8 cellular contexts compared by ENCODE assay signal in the genomic region with DNA sequence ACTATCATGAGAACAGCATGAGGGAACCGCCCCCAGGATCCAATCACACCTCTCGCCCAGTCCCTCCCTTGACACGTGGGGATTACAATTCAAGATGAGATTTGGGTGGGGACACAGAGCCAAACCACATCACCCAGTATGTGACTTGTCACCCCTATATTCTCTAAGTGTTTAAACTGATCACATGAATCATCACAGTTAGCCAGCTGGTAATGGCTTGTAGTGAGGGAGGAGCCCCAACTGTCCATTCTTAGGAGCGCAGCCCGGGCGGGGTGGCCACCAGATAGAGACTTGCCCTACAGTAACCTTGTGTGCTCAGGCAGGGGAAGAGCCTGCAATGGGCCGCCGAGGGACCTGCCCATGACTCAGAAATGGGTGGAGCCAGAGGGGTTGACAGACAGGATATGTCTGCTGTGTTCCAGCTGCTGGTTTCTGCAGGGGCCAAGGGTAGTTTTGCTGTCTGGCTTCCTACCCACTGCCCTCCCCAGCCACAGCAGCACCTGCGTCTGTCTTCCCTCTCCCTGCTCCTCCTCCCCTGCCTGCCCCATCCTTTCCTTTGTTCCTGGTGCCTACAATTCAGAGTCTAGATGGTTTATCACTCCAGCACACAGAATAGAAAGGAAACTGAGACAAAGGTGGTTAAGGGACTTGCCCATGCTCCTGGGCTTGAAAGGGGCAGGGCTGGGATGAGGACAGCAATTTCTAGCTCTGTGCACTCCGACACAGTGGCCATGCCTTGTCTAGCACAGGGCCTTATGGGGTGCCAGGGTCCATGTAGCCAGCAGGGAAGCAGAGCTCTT. TPM values are rescaled to one million over a fixed set of nuclear protein-coding genes. Genes with fewer than 3 reads are reported as not detected.
DNase-seq lines count a peak whose midpoint lies in the region; ATAC-seq and TF ChIP-seq lines count a peak whose summit lies in the region.

No MANE protein-coding gene starts in this region.

- peak overlapping the region; percentile 74 for H3K4me3 Mint-ChIP-seq in T-helper 17 cell

- H3K9me3 ChIP-seq in DND-41 (ENCODE audit: insufficient read depth, low read length, severe bottlenecking), result no peaks in the 10 kb centered on the region
- H3K9me3 ChIP-seq in T-helper 17 cell (ENCODE audit: control insufficient read depth, low read length, poor library complexity, severe bottlenecking), result no peaks in the 10 kb centered on the region

- no peak for TF ChIP-seq CTCF in DND-41 (IDR thresholded peaks at IDR 0.05; ENCODE audit: borderline replicate concordance, extremely low read depth, low read length, poor library complexity, severe bottlenecking)

- no peaks in the 10 kb centered on the region for H3K27me3 Mint-ChIP-seq in T-helper 17 cell

- no peaks in the 10 kb centered on the region for H3K27me3 ChIP-seq in DND-41 (ENCODE audit: insufficient read depth, low read length, poor library complexity)

- H3K4me1 ChIP-seq in DND-41 (ENCODE audit: insufficient read depth, low read length), result peaks cover 89% of the 10 kb centered on the region

- H3K36me3 Mint-ChIP-seq in T-helper 17 cell (ENCODE audit: low read depth), result peaks cover 3% of the 10 kb centered on the region

- H2AFZ ChIP-seq in DND-41 (ENCODE audit: low read depth, low read length), result peak overlapping the region; percentile 9; the same call in 1 of the 2 replicates

- H3K27ac Mint-ChIP-seq in T-helper 17 cell, result peak overlapping the region; percentile 99

- H3K27ac ChIP-seq in DND-41 (ENCODE audit: low read length), result peak overlapping the region; percentile 99

- H4K20me1 ChIP-seq in DND-41 (ENCODE audit: insufficient read depth, low read length), result no peaks in the 10 kb centered on the region

- H3K4me3 ChIP-seq in DND-41 (ENCODE audit: low read depth in 1 of 2, low read length in 2 of 2), result peak overlapping the region in 1 of 2 experiments; percentile 35; a peak in 2 of 4 replicates

- H3K79me2 ChIP-seq in DND-41 (ENCODE audit: insufficient read depth, low read length), result peaks cover 61% of the 10 kb centered on the region

- H3K36me3 ChIP-seq in DND-41 (ENCODE audit: insufficient read depth, low read length), result peaks cover 45% of the 10 kb centered on the region

- peak overlapping the region; percentile 49 for H3K4me2 ChIP-seq in DND-41 (ENCODE audit: insufficient read depth, low read length)

- DNase-seq in DND-41 (peak; percentile 96), HS-5 (ENCODE audit: low read depth) (peak; percentile 63), T-helper 17 cell (peak; percentile 82 to 92 (median 88)), amniotic epithelial cell (ENCODE audit: low read depth) (peak; percentile 92), hippocampal formation (lab: John Stamatoyannopoulos, UW) (peak; percentile 51 to 54), cerebellar cortex (ENCODE audit: low spot score) (no peak)
- peak; percentile 71 to 80 for DNase-seq in stimulated activated CD4-positive, alpha-beta T cell treated with anti-CD3 and anti-CD28 coated beads, Interleukin-15, amount 100 ng/mL, for 1 hour (ENCODE audit: low read depth in 1 of 2, low spot score in 1 of 2)

- peak overlapping the region; percentile 53 for H3K9ac ChIP-seq in DND-41 (ENCODE audit: low read depth, low read length)

- H3K4me1 Mint-ChIP-seq in T-helper 17 cell, result peaks cover 28% of the 10 kb centered on the region

- ATAC-seq in DND-41 (ENCODE audit: insufficient read depth, low read depth), result peak; percentile 87
- peak; percentile 83 for ATAC-seq in GM21515 (IDR thresholded peaks at IDR 0.05; ENCODE audit: unreplicated experiment)
- ATAC-seq in T-helper 17 cell, result peak; percentile 93

RNA-seq across cellular contexts. Expression of a gene that starts 9.2 kb away (rescaled TPM):
- total RNA-seq in T-helper 17 cell, result 10 to 100 TPM; 43.4 to 75.0 TPM
